In the genomic region with DNA sequence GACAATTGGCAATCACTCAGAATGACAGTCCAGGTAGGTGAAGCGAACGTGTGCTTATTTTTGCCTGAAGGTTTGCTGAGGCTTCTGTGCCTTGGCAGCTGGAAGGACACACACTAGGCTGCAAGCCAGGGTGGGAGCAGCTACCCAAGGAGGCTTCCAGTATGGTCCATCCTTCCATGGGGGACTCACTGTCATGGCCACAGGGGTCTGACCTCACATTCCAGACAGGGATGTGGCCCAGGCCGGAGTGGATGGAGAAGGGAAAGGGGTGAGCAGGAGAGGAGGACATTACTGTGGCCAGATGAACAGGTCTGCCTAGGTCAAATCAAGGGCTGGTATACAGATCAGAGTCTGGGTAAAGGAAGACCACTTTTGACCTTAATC, we compare ENCODE assay signal across 14 cellular contexts.
A peak's percentile ranks its signal among the peaks of the same experiment; 100 is the strongest.
DNase-seq lines count a peak whose midpoint lies in the region; ATAC-seq and TF ChIP-seq lines count a peak whose summit lies in the region.
"Had no signal": no experiment of that assay in that cellular context is flagged by ENCODE, and none has a peak within 500 bp of the region (broad histone marks: within the 10 kb centered on the region; RNA-seq: fewer than 3 reads in every experiment).

No MANE protein-coding gene starts in this region.

- H3K27me3 ChIP-seq in right atrium auricular region (no peaks in the 10 kb centered on the region), foreskin keratinocyte (no peaks in the 10 kb centered on the region)

- TF ChIP-seq CTCF in right atrium auricular region (IDR thresholded peaks at IDR 0.05) = no peak
- no peak for TF ChIP-seq CTCF in foreskin keratinocyte (conservative IDR thresholded peaks at IDR 0.05)

- ATAC-seq in Right ventricle myocardium inferior (peak; percentile 21), foreskin keratinocyte (peak; percentile 18)

- H3K9me3 ChIP-seq in right atrium auricular region = no peaks in the 10 kb centered on the region

- no peaks in the 10 kb centered on the region for H3K36me3 ChIP-seq in right atrium auricular region

- no peaks in the 10 kb centered on the region for H3K4me1 ChIP-seq in right atrium auricular region
- H3K4me1 ChIP-seq in foreskin keratinocyte = no peaks in the 10 kb centered on the region

- H3K27ac ChIP-seq in right atrium auricular region (no peak overlapping the region), foreskin keratinocyte (no peak overlapping the region)
- H3K27ac ChIP-seq: GM23248, PC-9 had no signal

- H3K4me3 ChIP-seq in right atrium auricular region = no peak overlapping the region
- H3K4me3 ChIP-seq: GM23248, PC-9 had no signal

- DNase-seq in Right ventricle myocardium inferior (ENCODE audit: missing footprints) (no peak), right atrium auricular region (ENCODE audit: low spot score) (no peak), foreskin keratinocyte (no peak), posterior vena cava (ENCODE audit: low spot score) (peak; percentile 41), KG1 (lab: John Stamatoyannopoulos, UW) (no peak), COLO668 (lab: John Stamatoyannopoulos, UW; ENCODE audit: unreplicated experiment) (no peak), NCI-H2081 (lab: John Stamatoyannopoulos, UW) (no peak)
- DNase-seq: ACHN; CD4-positive, CD25-positive, alpha-beta regulatory T cell; DMS79 treated with DMSO at 0.1 percent for 48 hours; GM23248; NCI-H1436 treated with DMSO at 0.1 percent for 48 hours; NCI-H69 had no signal

- intact Hi-C loops in Right ventricle myocardium inferior (cut with DNase I) = no loop called here
- intact Hi-C loops in posterior vena cava (cut with DNase I) = no loop called here
